In genomic region chr15:31034152-31034551, GRCh38 we compare ENCODE assay signal across 1 cellular context.
TF ChIP-seq lines count a peak whose summit lies in the region.

No MANE protein-coding gene starts in this region.

TF ChIP-seq in H1, 55 proteins besides CTCF, POLR2A, EP300 and RAD21:
- TF ChIP-seq RBBP5 (IDR thresholded peaks at IDR 0.05; ENCODE audit: borderline replicate concordance, low read depth, low read length) (no peak), SP2 (IDR thresholded peaks at IDR 0.05; ENCODE audit: low read length) (no peak), HDAC6 (IDR thresholded peaks at IDR 0.05; ENCODE audit: low read depth, low read length) (no peak), CEBPB (IDR thresholded peaks at IDR 0.05; ENCODE audit: low read depth, low read length) (no peak), RNF2 (IDR thresholded peaks at IDR 0.05; ENCODE audit: borderline replicate concordance, low read depth, low read length, missing control alignments, poor library complexity, severe bottlenecking) (no peak), MAFK (IDR thresholded peaks at IDR 0.05; ENCODE audit: low read depth, low read length) (no peak), KDM5A (IDR thresholded peaks at IDR 0.05; ENCODE audit: low read length) (no peak), GABPA (IDR thresholded peaks at IDR 0.05; ENCODE audit: borderline replicate concordance, insufficient read depth, low read length) (no peak), BACH1 (IDR thresholded peaks at IDR 0.05; ENCODE audit: low read length) (no peak), TAF7 (optimal IDR thresholded peaks at IDR 0.05; ENCODE audit: borderline replicate concordance, low read depth, low read length) (no peak)
